ENCODE assay signal across 9 cellular contexts in genomic region chr11:118338637-118339061, GRCh38. TPM values are rescaled to one million over a fixed set of nuclear protein-coding genes. Genes with fewer than 3 reads are reported as not detected.
A peak's percentile ranks its signal among the peaks of the same experiment; 100 is the strongest.
DNase-seq lines count a peak whose midpoint lies in the region; ATAC-seq and FAIRE-seq lines count a peak whose summit lies in the region.
"Had no signal": no experiment of that assay in that cellular context is flagged by ENCODE, and none has a peak within 500 bp of the region (broad histone marks: within the 10 kb centered on the region; RNA-seq: fewer than 3 reads in every experiment).

No MANE protein-coding gene starts in this region.

- POLR2A ChIA-PET in CD8-positive, alpha-beta memory T cell (lab: Charles Lee) = interaction anchor here (0.7 to 3.8 kb wide), 6 partner anchors 15 to 351 kb away, joined by 3 to 24 read pairs (median 4); partner anchors contain the start of gene CD3E
- POLR2A ChIA-PET in T-cell (lab: Charles Lee) = interaction anchor here (0.5 to 1.2 kb wide), 6 partner anchors 27 to 87 kb away, joined by 3 read pairs; partner anchors contain the start of gene MPZL3 (in 1 of the 2)

- peak overlapping the region; percentile 90 to 99 (median 94) for H3K4me3 Mint-ChIP-seq in CD8-positive, alpha-beta memory T cell
- peak overlapping the region; percentile 85 to 91 (median 87) for H3K4me3 Mint-ChIP-seq in T-cell
- peak overlapping the region; percentile 81 for H3K4me3 Mint-ChIP-seq in activated naive CD4-positive, alpha-beta T cell treated with anti-CD3 and anti-CD28 coated beads, Interleukin-2, amount 10 ng/mL, durations not matched to agents 7 days and 5 days

- H3K36me3 ChIP-seq in CD8-positive, alpha-beta memory T cell (ENCODE audit: insufficient read depth, low read length) = peaks cover 4% of the 10 kb centered on the region
- H3K36me3 ChIP-seq in small intestine (ENCODE audit: control insufficient read depth in 2 of 2, insufficient read depth in 2 of 2, low read length in 2 of 2) (no peaks in the 10 kb centered on the region), MG63 (no peaks in the 10 kb centered on the region)

- peaks cover 72% of the 10 kb centered on the region for H3K4me1 ChIP-seq in CD8-positive, alpha-beta memory T cell (ENCODE audit: insufficient read depth, low read length)
- H3K4me1 ChIP-seq in small intestine (ENCODE audit: control insufficient read depth in 2 of 2, insufficient read depth in 1 of 2, low read depth in 1 of 2, low read length in 1 of 2) = no peaks in the 10 kb centered on the region

- CTCF ChIA-PET in CD8-positive, alpha-beta memory T cell (lab: Charles Lee) = interaction anchor here (1.0 to 6.6 kb wide), 6 partner anchors 9 to 392 kb away, joined by 3 to 39 read pairs (median 4); no protein-coding TSS in a partner anchor
- CTCF ChIA-PET in T-cell (lab: Charles Lee) = interaction anchor here (0.6 to 2.4 kb wide), 5 partner anchors 12 to 87 kb away, joined by 3 to 5 read pairs (median 4); partner anchors contain the start of genes CD3E (in 1 of the 2) and MPZL3 (in 1 of the 2)
- CTCF ChIA-PET in activated naive CD4-positive, alpha-beta T cell treated with anti-CD3 and anti-CD28 coated beads, Interleukin-2, amount 10 ng/mL, durations not matched to agents 7 days and 5 days (lab: Charles Lee) = interaction anchor here (0.8 to 8.2 kb wide), 6 partner anchors 14 to 140 kb away, joined by 3 to 76 read pairs (median 6); no protein-coding TSS in a partner anchor

- WGBS in small intestine, 3 donors = 40 to 50% (median 44%) methylated on average over 7 of the region's 7 CpGs

- H3K27me3 ChIP-seq in CD8-positive, alpha-beta memory T cell (ENCODE audit: insufficient read depth, low read length, poor library complexity, severe bottlenecking) = no peaks in the 10 kb centered on the region
- no peaks in the 10 kb centered on the region for H3K27me3 ChIP-seq in small intestine (ENCODE audit: control insufficient read depth in 2 of 2, insufficient read depth in 2 of 2, low read length in 2 of 2)
- H3K27me3 ChIP-seq in MG63 = no peaks in the 10 kb centered on the region; the same call in 1 of the 2 replicates

- peaks cover 21 to 55% (median 25%) of the 10 kb centered on the region in 3 donors for H3K36me3 Mint-ChIP-seq in CD8-positive, alpha-beta memory T cell
- H3K36me3 Mint-ChIP-seq in T-cell = peaks cover 35% of the 10 kb centered on the region
- peaks cover 49% of the 10 kb centered on the region for H3K36me3 Mint-ChIP-seq in activated naive CD4-positive, alpha-beta T cell treated with anti-CD3 and anti-CD28 coated beads, Interleukin-2, amount 10 ng/mL, durations not matched to agents 7 days and 5 days
- H3K36me3 Mint-ChIP-seq: naive B cell had no signal

- no peak for FAIRE-seq in small intestine (lab: Jason Lieb, UNC)

- no peaks in the 10 kb centered on the region for H3K9me3 Mint-ChIP-seq in CD8-positive, alpha-beta memory T cell
- H3K9me3 Mint-ChIP-seq in T-cell = no peaks in the 10 kb centered on the region
- H3K9me3 Mint-ChIP-seq in activated naive CD4-positive, alpha-beta T cell treated with anti-CD3 and anti-CD28 coated beads, Interleukin-2, amount 10 ng/mL, durations not matched to agents 7 days and 5 days = no peaks in the 10 kb centered on the region

- DNase-seq in CD8-positive, alpha-beta memory T cell = peak; percentile 80 to 98 (median 90)
- peak; percentile 62 to 92 (median 83) for DNase-seq in T-cell
- DNase-seq in activated naive CD4-positive, alpha-beta T cell treated with anti-CD3 and anti-CD28 coated beads, Interleukin-2, amount 10 ng/mL, durations not matched to agents 7 days and 5 days = peak; percentile 95
- peak; percentile 78 for DNase-seq in small intestine
- no peak for DNase-seq in GM03348 (ENCODE audit: low spot score)
- DNase-seq in MG63 = no peak
- DNase-seq in amygdala (lab: John Stamatoyannopoulos, UW) = no peak
- DNase-seq: naive B cell had no signal

- H3K27ac ChIP-seq in CD8-positive, alpha-beta memory T cell (ENCODE audit: low read depth, low read length) = peak overlapping the region; percentile 87
- peak overlapping the region; percentile 65 to 87 for H3K27ac ChIP-seq in small intestine (ENCODE audit: low read depth in 1 of 2, low read length in 1 of 2)

- peaks cover 0 to 4% of the 10 kb centered on the region in 2 donors for H3K27me3 Mint-ChIP-seq in CD8-positive, alpha-beta memory T cell
- H3K27me3 Mint-ChIP-seq in T-cell = no peaks in the 10 kb centered on the region
- peaks cover 4% of the 10 kb centered on the region for H3K27me3 Mint-ChIP-seq in activated naive CD4-positive, alpha-beta T cell treated with anti-CD3 and anti-CD28 coated beads, Interleukin-2, amount 10 ng/mL, durations not matched to agents 7 days and 5 days

- peaks cover 57 to 73% (median 69%) of the 10 kb centered on the region in 3 donors for H3K4me1 Mint-ChIP-seq in CD8-positive, alpha-beta memory T cell
- peaks cover 64 to 82% (median 65%) of the 10 kb centered on the region in 3 donors for H3K4me1 Mint-ChIP-seq in T-cell
- peaks cover 72% of the 10 kb centered on the region for H3K4me1 Mint-ChIP-seq in activated naive CD4-positive, alpha-beta T cell treated with anti-CD3 and anti-CD28 coated beads, Interleukin-2, amount 10 ng/mL, durations not matched to agents 7 days and 5 days

- H3K27ac Mint-ChIP-seq in CD8-positive, alpha-beta memory T cell = peak overlapping the region; percentile 94 to 100 (median 99)
- H3K27ac Mint-ChIP-seq in T-cell = peak overlapping the region; percentile 98 to 100
- peak overlapping the region; percentile 100 for H3K27ac Mint-ChIP-seq in activated naive CD4-positive, alpha-beta T cell treated with anti-CD3 and anti-CD28 coated beads, Interleukin-2, amount 10 ng/mL, durations not matched to agents 7 days and 5 days

- ATAC-seq in T-cell (replicated peaks in 1 of 4) (peak; percentile 61 to 77 (median 66)), HG02588 (IDR thresholded peaks at IDR 0.05; ENCODE audit: unreplicated experiment) (no peak)

- no peaks in the 10 kb centered on the region for H3K9me3 ChIP-seq in CD8-positive, alpha-beta memory T cell (ENCODE audit: low read length)
- no peaks in the 10 kb centered on the region for H3K9me3 ChIP-seq in small intestine (ENCODE audit: control insufficient read depth, low read depth)
- H3K9me3 ChIP-seq in MG63 = no peaks in the 10 kb centered on the region

- peak overlapping the region; percentile 99 for H3K4me3 ChIP-seq in CD8-positive, alpha-beta memory T cell (ENCODE audit: low read length)
- H3K4me3 ChIP-seq in small intestine (ENCODE audit: low read depth in 1 of 2, low read length in 2 of 2) = peak overlapping the region in 1 of 2 donors; percentile 51
- H3K4me3 ChIP-seq in MG63 = no peak overlapping the region

RNA-seq across cellular contexts. Expression of gene CD3D, which starts 3.9 kb away (rescaled TPM):
- 100 to 1,000 TPM; 426 to 438 TPM for total RNA-seq in CD8-positive, alpha-beta memory T cell
- 1,253 TPM for polyA plus RNA-seq in CD8-positive, alpha-beta memory T cell
- total RNA-seq in T-cell = 100 to 1,000 TPM; 290 to 409 (median 361) TPM
- 10 to 100 TPM in 1 of 3 donors, 1 to 10 TPM in 2; 5.4 to 14.6 (median 6.9) TPM for polyA plus RNA-seq in small intestine
- total RNA-seq in MG63 (2014; rRNA removed; shearing (Covaris generic); ENCODE audit: low replicate concordance) = not detected in 2 replicates

RNA-seq across cellular contexts. Expression of gene CD3G, which starts 5.5 kb away (rescaled TPM):
- total RNA-seq in CD8-positive, alpha-beta memory T cell = 100 to 1,000 TPM; 167 to 170 TPM
- polyA plus RNA-seq in CD8-positive, alpha-beta memory T cell = 414 TPM
- total RNA-seq in T-cell = 100 to 1,000 TPM; 170 to 215 (median 189) TPM
- polyA plus RNA-seq in small intestine = 1 to 10 TPM in 2 of 3 donors, under 1 TPM in 1; 0.45 to 7.3 (median 1.1) TPM
- not detected in 2 replicates for total RNA-seq in MG63 (2014; rRNA removed; shearing (Covaris generic); ENCODE audit: low replicate concordance)

RNA-seq across cellular contexts. Expression of gene UBE4A, which starts 20.8 kb away (rescaled TPM):
- 10 to 100 TPM; 55.9 to 56.8 TPM for total RNA-seq in CD8-positive, alpha-beta memory T cell
- 27.8 TPM for polyA plus RNA-seq in CD8-positive, alpha-beta memory T cell
- total RNA-seq in T-cell = 10 to 100 TPM; 40.7 to 44.9 (median 41.8) TPM
- polyA plus RNA-seq in small intestine = 10 to 100 TPM; 11.3 to 14.8 (median 13.6) TPM
- total RNA-seq in MG63 (2014; rRNA removed; shearing (Covaris generic); ENCODE audit: low replicate concordance) = 30.3 and 40.1 TPM in 2 replicates

RNA-seq across cellular contexts. Expression of gene CD3E, which starts 34.1 kb away (rescaled TPM):
- 100 to 1,000 TPM; 534 to 541 TPM for total RNA-seq in CD8-positive, alpha-beta memory T cell
- 1,158 TPM for polyA plus RNA-seq in CD8-positive, alpha-beta memory T cell
- total RNA-seq in T-cell = 100 to 1,000 TPM; 555 to 659 (median 596) TPM
- 10 to 100 TPM in 1 of 3 donors, 1 to 10 TPM in 2; 5.9 to 13.8 (median 6.9) TPM for polyA plus RNA-seq in small intestine
- total RNA-seq in MG63 (2014; rRNA removed; shearing (Covaris generic); ENCODE audit: low replicate concordance) = not detected in 2 replicates

Comparison
In these comparisons a context has a peak if more than half of its experiments do, and no peak if none do; other contexts are left out.
1. DNase-seq: peak in CD8-positive, alpha-beta memory T cell (5 of 5), T-cell (34 of 34), activated naive CD4-positive, alpha-beta T cell treated with anti-CD3 and anti-CD28 coated beads, Interleukin-2, amount 10 ng/mL, durations not matched to agents 7 days and 5 days (single experiment) and small intestine (single experiment); none in GM03348 (single experiment), MG63 (single experiment) and amygdala (0 of 56).
2. RNA of gene CD3D, which starts 3.9 kb away (total RNA-seq): 426 to 438 TPM in CD8-positive, alpha-beta memory T cell and 290 to 409 TPM in T-cell; not detected in MG63; every median in the first group is over 100 times any median in the second.
3. RNA of gene CD3G, which starts 5.5 kb away (total RNA-seq): 170 to 215 TPM in T-cell and 167 to 170 TPM in CD8-positive, alpha-beta memory T cell; not detected in MG63; every median in the first group is over 100 times any median in the second.
4. Peak in every context shown above with its lines, with median percentiles within 50 percentile points of each other: H3K27ac Mint-ChIP-seq and H3K4me3 Mint-ChIP-seq.